Comparison of ENCODE assay signal across 19 cellular contexts in the genomic region with DNA sequence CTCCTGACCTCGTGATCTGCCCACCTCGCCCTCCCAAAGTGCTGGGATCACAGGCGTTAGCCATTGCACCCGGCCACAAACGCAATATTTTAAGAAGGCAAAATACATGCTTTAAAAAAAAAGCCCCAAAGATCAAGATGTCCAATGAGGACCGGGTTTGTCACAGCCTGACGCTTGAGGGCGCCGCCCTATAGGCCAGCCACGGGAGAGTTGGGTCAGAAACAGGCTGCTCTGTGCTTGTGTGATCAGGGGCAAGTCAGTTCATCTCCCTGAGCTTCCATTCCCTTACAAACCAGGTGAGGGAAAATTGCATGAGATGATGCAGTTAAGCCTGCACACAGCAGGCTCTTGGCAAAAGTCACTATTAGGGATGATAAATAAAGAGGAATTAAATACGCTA. TPM values are rescaled to one million over a fixed set of nuclear protein-coding genes. Genes with fewer than 3 reads are reported as not detected.
DNase-seq lines count a peak whose midpoint lies in the region; ATAC-seq and TF ChIP-seq lines count a peak whose summit lies in the region.
"Had no signal": no experiment of that assay in that cellular context is flagged by ENCODE, and none has a peak within 500 bp of the region (broad histone marks: within the 10 kb centered on the region; RNA-seq: fewer than 3 reads in every experiment).

No MANE protein-coding gene starts in this region.

- no peak overlapping the region for H3K27ac ChIP-seq in stomach
- H3K27ac ChIP-seq in SK-N-SH (ENCODE audit: low read depth in 2 of 2, low read length in 1 of 2): no peak overlapping the region
- H3K27ac ChIP-seq: breast epithelium, left lung, thoracic aorta had no signal

- H3K27ac Mint-ChIP-seq in activated CD4-positive, alpha-beta memory T cell treated with anti-CD3 and anti-CD28 coated beads for 36 hours: no peak overlapping the region
- H3K27ac Mint-ChIP-seq in activated CD4-positive, alpha-beta memory T cell treated with anti-CD3 and anti-CD28 coated beads, Interleukin-2, amount 10 ng/mL, durations not matched to agents 7 days and 5 days: no peak overlapping the region
- H3K27ac Mint-ChIP-seq in activated CD8-positive, alpha-beta T cell treated with anti-CD3 and anti-CD28 coated beads for 36 hours: no peak overlapping the region
- H3K27ac Mint-ChIP-seq in activated T-helper 17 cell treated with anti-CD3 and anti-CD28 coated beads, Interleukin-2, amount 50 U/mL, for 72 hours: no peak overlapping the region
- H3K27ac Mint-ChIP-seq: activated T-helper 1 cell treated with anti-CD3 and anti-CD28 coated beads, Interleukin-12 subunit alpha, Interleukin-12 subunit beta, Interleukin-2, Interleukin-4 antibody, amounts not matched to agents 30 ng/mL and 10 ng/mL and 1 ng/mL, durations not matched to agents 14 hours and 24 hours and 36 hours; CD4-positive, CD25-positive, alpha-beta regulatory T cell; stimulated activated effector memory CD8-positive, alpha-beta T cell treated with anti-CD3 and anti-CD28 coated beads, Interleukin-12 subunit alpha, Interleukin-12 subunit beta, amount 100 ng/mL, for 72 hours had no signal

- no peak overlapping the region for H2AFZ ChIP-seq in SK-N-SH (ENCODE audit: low read depth)

- no peaks in the 10 kb centered on the region for H3K9me3 Mint-ChIP-seq in activated CD4-positive, alpha-beta memory T cell treated with anti-CD3 and anti-CD28 coated beads for 36 hours
- no peaks in the 10 kb centered on the region for H3K9me3 Mint-ChIP-seq in activated CD4-positive, alpha-beta memory T cell treated with anti-CD3 and anti-CD28 coated beads, Interleukin-2, amount 10 ng/mL, durations not matched to agents 7 days and 5 days
- peaks cover 2% of the 10 kb centered on the region for H3K9me3 Mint-ChIP-seq in activated CD8-positive, alpha-beta T cell treated with anti-CD3 and anti-CD28 coated beads for 36 hours
- H3K9me3 Mint-ChIP-seq in activated T-helper 17 cell treated with anti-CD3 and anti-CD28 coated beads, Interleukin-2, amount 50 U/mL, for 72 hours: no peaks in the 10 kb centered on the region
- H3K9me3 Mint-ChIP-seq: activated T-helper 1 cell treated with anti-CD3 and anti-CD28 coated beads, Interleukin-12 subunit alpha, Interleukin-12 subunit beta, Interleukin-2, Interleukin-4 antibody, amounts not matched to agents 30 ng/mL and 10 ng/mL and 1 ng/mL, durations not matched to agents 14 hours and 24 hours and 36 hours; stimulated activated effector memory CD8-positive, alpha-beta T cell treated with anti-CD3 and anti-CD28 coated beads, Interleukin-12 subunit alpha, Interleukin-12 subunit beta, amount 100 ng/mL, for 72 hours had no signal

- H3K4me2 ChIP-seq in SK-N-SH: no peak overlapping the region

- H3K36me3 Mint-ChIP-seq in activated CD4-positive, alpha-beta memory T cell treated with anti-CD3 and anti-CD28 coated beads for 36 hours: peaks cover 4% of the 10 kb centered on the region
- no peaks in the 10 kb centered on the region for H3K36me3 Mint-ChIP-seq in activated CD4-positive, alpha-beta memory T cell treated with anti-CD3 and anti-CD28 coated beads, Interleukin-2, amount 10 ng/mL, durations not matched to agents 7 days and 5 days (ENCODE audit: low read depth)
- no peaks in the 10 kb centered on the region for H3K36me3 Mint-ChIP-seq in activated CD8-positive, alpha-beta T cell treated with anti-CD3 and anti-CD28 coated beads for 36 hours (ENCODE audit: low read depth)
- no peaks in the 10 kb centered on the region for H3K36me3 Mint-ChIP-seq in activated T-helper 17 cell treated with anti-CD3 and anti-CD28 coated beads, Interleukin-2, amount 50 U/mL, for 72 hours (ENCODE audit: low read depth)
- H3K36me3 Mint-ChIP-seq: CD4-positive, CD25-positive, alpha-beta regulatory T cell; stimulated activated effector memory CD8-positive, alpha-beta T cell treated with anti-CD3 and anti-CD28 coated beads, Interleukin-12 subunit alpha, Interleukin-12 subunit beta, amount 100 ng/mL, for 72 hours had no signal

- H3K4me1 Mint-ChIP-seq in activated CD4-positive, alpha-beta memory T cell treated with anti-CD3 and anti-CD28 coated beads for 36 hours (ENCODE audit: low read depth): peaks cover 17% of the 10 kb centered on the region
- peaks cover 7% of the 10 kb centered on the region for H3K4me1 Mint-ChIP-seq in activated CD4-positive, alpha-beta memory T cell treated with anti-CD3 and anti-CD28 coated beads, Interleukin-2, amount 10 ng/mL, durations not matched to agents 7 days and 5 days
- H3K4me1 Mint-ChIP-seq in activated CD8-positive, alpha-beta T cell treated with anti-CD3 and anti-CD28 coated beads for 36 hours (ENCODE audit: low read depth): peaks cover 4% of the 10 kb centered on the region
- peaks cover 10% of the 10 kb centered on the region for H3K4me1 Mint-ChIP-seq in activated T-helper 17 cell treated with anti-CD3 and anti-CD28 coated beads, Interleukin-2, amount 50 U/mL, for 72 hours

- H3K4me1 ChIP-seq in stomach: peaks cover 28 to 41% (median 35%) of the 10 kb centered on the region in 4 donors
- peaks cover 0 to 10% of the 10 kb centered on the region in 2 experiments; a peak in 1 of 4 replicates for H3K4me1 ChIP-seq in SK-N-SH (ENCODE audit: control insufficient read depth in 1 of 2, insufficient read depth in 2 of 2, low read depth in 1 of 2, low read length in 1 of 2)

- H3K4me3 ChIP-seq in HFF-Myc (replicated peaks; ENCODE audit: low read depth, low read length): no peak overlapping the region
- H3K4me3 ChIP-seq in stomach: no peak overlapping the region
- H3K4me3 ChIP-seq in SK-N-SH (ENCODE audit: low read depth in 2 of 2, low read length in 1 of 2): no peak overlapping the region
- H3K4me3 ChIP-seq: breast epithelium, left lung, thoracic aorta had no signal

- H4K20me1 ChIP-seq in SK-N-SH (ENCODE audit: insufficient read depth): no peaks in the 10 kb centered on the region

- H3K9me2 ChIP-seq in SK-N-SH: no peaks in the 10 kb centered on the region

- peak; percentile 37 for DNase-seq in activated CD4-positive, alpha-beta memory T cell treated with anti-CD3 and anti-CD28 coated beads for 36 hours
- DNase-seq in activated CD4-positive, alpha-beta memory T cell treated with anti-CD3 and anti-CD28 coated beads, Interleukin-2, amount 10 ng/mL, durations not matched to agents 7 days and 5 days: no peak
- DNase-seq in HFF-Myc (ENCODE audit: extremely low read depth, low read depth) (no peak), stomach (peak; percentile 22), cerebellum (ENCODE audit: low spot score) (no peak), SK-N-SH (no peak)
- peak; percentile 12 for DNase-seq in activated CD8-positive, alpha-beta T cell treated with anti-CD3 and anti-CD28 coated beads for 36 hours
- DNase-seq: CD4-positive, CD25-positive, alpha-beta regulatory T cell; DMS153; H7; KG1; left lung; NCI-H1105 treated with DMSO at 0.1 percent for 48 hours; NCI-H2171 treated with DMSO at 0.1 percent for 48 hours had no signal

- H3K9me3 ChIP-seq in stomach: no peaks in the 10 kb centered on the region
- no peaks in the 10 kb centered on the region for H3K9me3 ChIP-seq in SK-N-SH
- H3K9me3 ChIP-seq: breast epithelium, left lung, thoracic aorta had no signal

- peaks cover 25% of the 10 kb centered on the region for H3K27me3 Mint-ChIP-seq in activated CD4-positive, alpha-beta memory T cell treated with anti-CD3 and anti-CD28 coated beads for 36 hours
- peaks cover 4% of the 10 kb centered on the region for H3K27me3 Mint-ChIP-seq in activated CD4-positive, alpha-beta memory T cell treated with anti-CD3 and anti-CD28 coated beads, Interleukin-2, amount 10 ng/mL, durations not matched to agents 7 days and 5 days
- H3K27me3 Mint-ChIP-seq in activated CD8-positive, alpha-beta T cell treated with anti-CD3 and anti-CD28 coated beads for 36 hours: peaks cover 1% of the 10 kb centered on the region
- peaks cover 9% of the 10 kb centered on the region for H3K27me3 Mint-ChIP-seq in activated T-helper 17 cell treated with anti-CD3 and anti-CD28 coated beads, Interleukin-2, amount 50 U/mL, for 72 hours
- H3K27me3 Mint-ChIP-seq: CD4-positive, CD25-positive, alpha-beta regulatory T cell had no signal

- no peak overlapping the region for H3K4me3 Mint-ChIP-seq in activated CD4-positive, alpha-beta memory T cell treated with anti-CD3 and anti-CD28 coated beads for 36 hours
- no peak overlapping the region for H3K4me3 Mint-ChIP-seq in activated CD4-positive, alpha-beta memory T cell treated with anti-CD3 and anti-CD28 coated beads, Interleukin-2, amount 10 ng/mL, durations not matched to agents 7 days and 5 days
- H3K4me3 Mint-ChIP-seq in activated CD8-positive, alpha-beta T cell treated with anti-CD3 and anti-CD28 coated beads for 36 hours: no peak overlapping the region
- H3K4me3 Mint-ChIP-seq in activated T-helper 17 cell treated with anti-CD3 and anti-CD28 coated beads, Interleukin-2, amount 50 U/mL, for 72 hours: no peak overlapping the region
- H3K4me3 Mint-ChIP-seq: activated T-helper 1 cell treated with anti-CD3 and anti-CD28 coated beads, Interleukin-12 subunit alpha, Interleukin-12 subunit beta, Interleukin-2, Interleukin-4 antibody, amounts not matched to agents 30 ng/mL and 10 ng/mL and 1 ng/mL, durations not matched to agents 14 hours and 24 hours and 36 hours; CD4-positive, CD25-positive, alpha-beta regulatory T cell; stimulated activated effector memory CD8-positive, alpha-beta T cell treated with anti-CD3 and anti-CD28 coated beads, Interleukin-12 subunit alpha, Interleukin-12 subunit beta, amount 100 ng/mL, for 72 hours had no signal

- no peak overlapping the region for H3K9ac ChIP-seq in SK-N-SH

- POLR2A ChIA-PET in activated CD4-positive, alpha-beta memory T cell treated with anti-CD3 and anti-CD28 coated beads for 36 hours (lab: Charles Lee): no interaction called here
- POLR2A ChIA-PET in activated CD4-positive, alpha-beta memory T cell treated with anti-CD3 and anti-CD28 coated beads, Interleukin-2, amount 10 ng/mL, durations not matched to agents 7 days and 5 days (lab: Charles Lee): no interaction called here
- POLR2A ChIA-PET in activated CD8-positive, alpha-beta T cell treated with anti-CD3 and anti-CD28 coated beads for 36 hours (lab: Charles Lee): no interaction called here
- POLR2A ChIA-PET in SK-N-SH (lab: Yijun Ruan, JAX): no interaction called here

- TF ChIP-seq RAD21 in SK-N-SH (IDR thresholded peaks at IDR 0.05; ENCODE audit: low read length): no peak

- 84 to 89% (median 87%) methylated on average over 11 of the region's 11 CpGs for WGBS in stomach, 5 donors
- WGBS in SK-N-SH (ENCODE audit: low lambda C conversion rate): 62% methylated on average over 11 of the region's 11 CpGs

- TF ChIP-seq POLR2A in stomach (IDR thresholded peaks at IDR 0.05): no peak

- no peak for ATAC-seq in activated CD8-positive, alpha-beta T cell treated with anti-CD3 and anti-CD28 coated beads for 36 hours
- no peak for ATAC-seq in activated T-helper 17 cell treated with anti-CD3 and anti-CD28 coated beads, Interleukin-2, amount 50 U/mL, for 72 hours (replicated peaks)
- ATAC-seq: left lung; stimulated activated effector memory CD8-positive, alpha-beta T cell treated with anti-CD3 and anti-CD28 coated beads, Interleukin-12 subunit alpha, Interleukin-12 subunit beta, amount 100 ng/mL, for 72 hours had no signal

- no peaks in the 10 kb centered on the region for H3K27me3 ChIP-seq in stomach
- H3K27me3 ChIP-seq in SK-N-SH (ENCODE audit: insufficient read depth): no peaks in the 10 kb centered on the region
- H3K27me3 ChIP-seq: breast epithelium, left lung had no signal

- no peaks in the 10 kb centered on the region for H3K79me2 ChIP-seq in SK-N-SH (ENCODE audit: insufficient read depth)

- peaks cover 0 to 33% (median 28%) of the 10 kb centered on the region in 4 donors for H3K36me3 ChIP-seq in stomach
- no peaks in the 10 kb centered on the region for H3K36me3 ChIP-seq in SK-N-SH (replicated peaks in 1 of 2; ENCODE audit: control insufficient read depth in 1 of 2, insufficient read depth in 2 of 2, low read length in 1 of 2)
- H3K36me3 ChIP-seq: breast epithelium, thoracic aorta had no signal

- intact Hi-C loops in activated CD4-positive, alpha-beta memory T cell treated with anti-CD3 and anti-CD28 coated beads for 36 hours (cut with micrococcal nuclease): no loop called here
- intact Hi-C loops in activated CD8-positive, alpha-beta T cell treated with anti-CD3 and anti-CD28 coated beads for 36 hours (cut with micrococcal nuclease): no loop called here
- intact Hi-C loops in stomach (cut with DNase I; ENCODE audit: low total_unique reads): no loop called here

- TF ChIP-seq CTCF in HFF-Myc (IDR thresholded peaks at IDR 0.05; ENCODE audit: low read depth, low read length, missing control alignments) (peak; percentile 2), stomach (IDR thresholded peaks at IDR 0.05) (no peak), SK-N-SH (IDR thresholded peaks at IDR 0.05) (no peak)
- peak; percentile 11 for TF ChIP-seq CTCF in activated CD8-positive, alpha-beta T cell treated with anti-CD3 and anti-CD28 coated beads for 36 hours (IDR thresholded peaks at IDR 0.05)

- H3F3A ChIP-seq in SK-N-SH (replicated peaks; ENCODE audit: insufficient read depth): no peaks in the 10 kb centered on the region

- CTCF ChIA-PET in activated CD4-positive, alpha-beta memory T cell treated with anti-CD3 and anti-CD28 coated beads for 36 hours (lab: Charles Lee): interaction anchor here (0.6 kb wide), 1 partner anchor 1675 kb away, joined by 4 read pairs; no protein-coding TSS in a partner anchor
- CTCF ChIA-PET in activated CD4-positive, alpha-beta memory T cell treated with anti-CD3 and anti-CD28 coated beads, Interleukin-2, amount 10 ng/mL, durations not matched to agents 7 days and 5 days (lab: Charles Lee): interaction anchor here (0.6 kb wide), 1 partner anchor 564 kb away, joined by 3 read pairs; no protein-coding TSS in a partner anchor
- CTCF ChIA-PET in activated CD8-positive, alpha-beta T cell treated with anti-CD3 and anti-CD28 coated beads for 36 hours (lab: Charles Lee): no interaction called here
- CTCF ChIA-PET in SK-N-SH (lab: Yijun Ruan, JAX): no interaction called here

- TF ChIP-seq EP300 in stomach (IDR thresholded peaks at IDR 0.05) (no peak), SK-N-SH (IDR thresholded peaks at IDR 0.05; ENCODE audit: borderline replicate concordance in 1 of 2, low read depth in 1 of 2, low read length in 1 of 2) (no peak)

RNA-seq across cellular contexts. Expression of gene FAM174B, which starts 23.9 kb away (rescaled TPM):
- 1 to 10 TPM; 5.0 to 7.7 TPM for total RNA-seq in activated CD4-positive, alpha-beta memory T cell treated with anti-CD3 and anti-CD28 coated beads for 36 hours
- 1 to 10 TPM; 2.8 to 3.0 TPM for total RNA-seq in activated CD4-positive, alpha-beta memory T cell treated with anti-CD3 and anti-CD28 coated beads, Interleukin-2, amount 10 ng/mL, durations not matched to agents 7 days and 5 days
- 1 to 10 TPM; 2.6 to 3.0 TPM for total RNA-seq in activated CD8-positive, alpha-beta T cell treated with anti-CD3 and anti-CD28 coated beads for 36 hours
- total RNA-seq in stomach (10 to 100 TPM; 14.6 to 54.0 (median 36.2) TPM), cerebellum (25.0 TPM)
- polyA plus RNA-seq in stomach (10 to 100 TPM; 21.7 to 30.3 (median 22.7) TPM), SK-N-SH (2012; rRNA removed) (0.18 and 0.30 TPM in 2 replicates)
- total RNA-seq in activated T-helper 17 cell treated with anti-CD3 and anti-CD28 coated beads, Interleukin-2, amount 50 U/mL, for 72 hours: 1 to 10 TPM; 5.7 to 7.0 TPM
- polyA plus RNA-seq in SK-N-SH (2012; cell fraction: cytosol; rRNA removed): 0.12 and 0.16 TPM in 2 replicates
- 0.05 and 0.74 TPM in 2 replicates for polyA plus RNA-seq in SK-N-SH (2012; cell fraction: nucleus; rRNA removed)

Comparison
In these comparisons a context has a peak if more than half of its experiments do, and no peak if none do; other contexts are left out.
1. DNase-seq: peak in activated CD4-positive, alpha-beta memory T cell treated with anti-CD3 and anti-CD28 coated beads for 36 hours (single experiment), activated CD8-positive, alpha-beta T cell treated with anti-CD3 and anti-CD28 coated beads for 36 hours (single experiment) and stomach (single experiment); none in activated CD4-positive, alpha-beta memory T cell treated with anti-CD3 and anti-CD28 coated beads, Interleukin-2, amount 10 ng/mL, durations not matched to agents 7 days and 5 days (single experiment), HFF-Myc (single experiment), cerebellum (single experiment) and SK-N-SH (single experiment).
2. CTCF ChIP-seq: peak in HFF-Myc (single experiment) and activated CD8-positive, alpha-beta T cell treated with anti-CD3 and anti-CD28 coated beads for 36 hours (single experiment); none in stomach (0 of 7) and SK-N-SH (single experiment).
3. CTCF ChIA-PET loops: an anchor here in activated CD4-positive, alpha-beta memory T cell treated with anti-CD3 and anti-CD28 coated beads for 36 hours (0.6 kb wide) and activated CD4-positive, alpha-beta memory T cell treated with anti-CD3 and anti-CD28 coated beads, Interleukin-2, amount 10 ng/mL, durations not matched to agents 7 days and 5 days (0.6 kb wide); none called in activated CD8-positive, alpha-beta T cell treated with anti-CD3 and anti-CD28 coated beads for 36 hours and SK-N-SH.